ENCODE assay signal across 30 cellular contexts in genomic region chr6:971981-972640, GRCh38.
DNase-seq lines count a peak whose midpoint lies in the region; ATAC-seq and TF ChIP-seq lines count a peak whose summit lies in the region.
"Had no signal": no experiment of that assay in that cellular context is flagged by ENCODE, and none has a peak within 500 bp of the region (broad histone marks: within the 10 kb centered on the region; RNA-seq: fewer than 3 reads in every experiment).

No MANE protein-coding gene starts in this region.

- no peaks in the 10 kb centered on the region for H3K36me3 Mint-ChIP-seq in type B pancreatic cell

- no peak for ATAC-seq in HG03521 (IDR thresholded peaks at IDR 0.05; ENCODE audit: unreplicated experiment)
- ATAC-seq: activated naive CD4-positive, alpha-beta T cell treated with anti-CD3 and anti-CD28 coated beads, Interleukin-2, amount 50 U/mL, for 72 hours; activated T-cell treated with anti-CD3 and anti-CD28 coated beads, Interleukin-2, amount 50 U/mL, for 72 hours; naive thymus-derived CD4-positive, alpha-beta T cell; T-helper 17 cell; upper lobe of right lung had no signal

- TF ChIP-seq CTCF in AG09309 (IDR thresholded peaks at IDR 0.05; ENCODE audit: control insufficient read depth, insufficient read depth, low read depth, low read length, missing control alignments) (no peak), fibroblast of mammary gland (conservative IDR thresholded peaks at IDR 0.05; ENCODE audit: control insufficient read depth, insufficient read depth, low read depth, low read length) (no peak), type B pancreatic cell (conservative IDR thresholded peaks at IDR 0.05) (no peak)

- DNase-seq in AG09309 (ENCODE audit: low read depth): peak; percentile 76
- DNase-seq in GM04504 (ENCODE audit: low read depth): peak; percentile 62
- peak; percentile 94 for DNase-seq in SW480 (ENCODE audit: low spot score)
- peak; percentile 55 for DNase-seq in fibroblast of mammary gland (ENCODE audit: low read depth)
- DNase-seq in type B pancreatic cell (ENCODE audit: extremely low spot score, unreplicated experiment): no peak
- no peak for DNase-seq in activated CD4-positive, CD25-positive, alpha-beta regulatory T cell treated with anti-CD3 and anti-CD28 coated beads, Interleukin-2, amount 50 U/mL, for 72 hours
- no peak for DNase-seq in NCI-H128 (lab: John Stamatoyannopoulos, UW; ENCODE audit: unreplicated experiment)
- DNase-seq: activated CD4-positive, alpha-beta T cell treated with anti-CD3 and anti-CD28 coated beads, Interleukin-2, amount 10 ng/mL, durations not matched to agents 7 days and 5 days; activated T-cell treated with anti-CD3 and anti-CD28 coated beads, Interleukin-2, amount 50 U/mL, for 72 hours; aorta; CD4-positive, alpha-beta T cell; central memory CD4-positive, alpha-beta T cell; DMS 273 treated with DMSO at 0.1 percent for 48 hours; foreskin melanocyte; H9; Kasumi-1; mesendoderm; naive thymus-derived CD4-positive, alpha-beta T cell; NCI-H1105; NCI-H2029 treated with DMSO at 0.1 percent for 48 hours; NCI-H2227 treated with DMSO at 0.1 percent for 48 hours; nucleus accumbens; RPMI8226; stimulated activated CD4-positive, alpha-beta T cell treated with anti-CD3 and anti-CD28 coated beads, Interleukin-1b, Interleukin-23, amount 100 ng/mL, for 48 hours; T-helper 17 cell; upper lobe of right lung; WERI-Rb-1 had no signal

- H3K4me3 Mint-ChIP-seq in type B pancreatic cell: no peak overlapping the region
- H3K4me3 Mint-ChIP-seq: activated CD4-positive, alpha-beta T cell treated with anti-CD3 and anti-CD28 coated beads, Interleukin-2, amount 10 ng/mL, durations not matched to agents 7 days and 5 days; activated T-cell treated with anti-CD3 and anti-CD28 coated beads, Interleukin-2, amount 50 U/mL, for 72 hours; CD4-positive, alpha-beta T cell; H9; naive thymus-derived CD4-positive, alpha-beta T cell; T-helper 17 cell had no signal

- no peaks in the 10 kb centered on the region for H3K4me1 Mint-ChIP-seq in type B pancreatic cell (ENCODE audit: unreplicated experiment)
- H3K4me1 Mint-ChIP-seq: activated CD4-positive, alpha-beta T cell treated with anti-CD3 and anti-CD28 coated beads, Interleukin-2, amount 10 ng/mL, durations not matched to agents 7 days and 5 days; naive thymus-derived CD4-positive, alpha-beta T cell; T-helper 17 cell had no signal

- H3K4me3 ChIP-seq in AG09309 (ENCODE audit: control insufficient read depth, low read depth, low read length): no peak overlapping the region
- H3K4me3 ChIP-seq in fibroblast of mammary gland (ENCODE audit: control insufficient read depth, low read depth, low read length): no peak overlapping the region
- H3K4me3 ChIP-seq: SK-N-MC, upper lobe of right lung had no signal

- no peak overlapping the region for H3K27ac Mint-ChIP-seq in type B pancreatic cell
- H3K27ac Mint-ChIP-seq: activated CD4-positive, alpha-beta T cell treated with anti-CD3 and anti-CD28 coated beads, Interleukin-2, amount 10 ng/mL, durations not matched to agents 7 days and 5 days; activated naive CD4-positive, alpha-beta T cell treated with anti-CD3 and anti-CD28 coated beads, Interleukin-2, amount 50 U/mL, for 72 hours; activated T-cell treated with anti-CD3 and anti-CD28 coated beads, Interleukin-2, amount 50 U/mL, for 72 hours; CD4-positive, alpha-beta T cell; H9; naive thymus-derived CD4-positive, alpha-beta T cell; T-helper 17 cell had no signal

- peaks cover 5% of the 10 kb centered on the region for H3K27me3 Mint-ChIP-seq in type B pancreatic cell

- H3K9me3 Mint-ChIP-seq in type B pancreatic cell: peaks cover 4% of the 10 kb centered on the region

Comparison
In these comparisons a context has a peak if more than half of its experiments do, and no peak if none do; other contexts are left out.
1. DNase-seq: peak in AG09309 (single experiment), GM04504 (single experiment), SW480 (single experiment) and fibroblast of mammary gland (single experiment); none in type B pancreatic cell (single experiment), activated CD4-positive, CD25-positive, alpha-beta regulatory T cell treated with anti-CD3 and anti-CD28 coated beads, Interleukin-2, amount 50 U/mL, for 72 hours (single experiment) and NCI-H128 (single experiment).